In genomic region chr2:164642268-164642667, GRCh38 we compare ENCODE assay signal across 25 cellular contexts. TPM values are rescaled to one million over a fixed set of nuclear protein-coding genes. Genes with fewer than 3 reads are reported as not detected.
"Had no signal": no experiment of that assay in that cellular context is flagged by ENCODE, and none has a peak within 500 bp of the region (broad histone marks: within the 10 kb centered on the region; RNA-seq: fewer than 3 reads in every experiment).

No MANE protein-coding gene starts in this region.

- H3K4me1 ChIP-seq: lower lobe of right lung, neural progenitor cell, parathyroid adenoma, psoas muscle, uterus had no signal

- ATAC-seq: lower lobe of right lung; naive thymus-derived CD8-positive, alpha-beta T cell; psoas muscle; stimulated activated memory B cell treated with anti-CD40 and anti-IgM and Interleukin-4, amounts not matched to agents 10 μg/mL and 1 μg/mL and 100 μg/mL, for 72 hours; stimulated activated naive CD8-positive, alpha-beta T cell treated with anti-CD3 and anti-CD28 coated beads, Interleukin-15, amount 100 ng/mL, for 72 hours had no signal

- H3K27ac ChIP-seq: lower lobe of right lung, neural progenitor cell, neutrophil, parathyroid adenoma, psoas muscle, right lobe of liver, tibial nerve, uterus had no signal

- H3K27me3 ChIP-seq: neural progenitor cell, neutrophil, right lobe of liver, tibial nerve, uterus had no signal

- H3K9me3 ChIP-seq: lower lobe of right lung, neutrophil, psoas muscle, right lobe of liver, tibial nerve, uterus had no signal

- DNase-seq: hippocampal formation; immature natural killer cell; lower lobe of right lung; mammary epithelial cell; mesenchymal stem cell; naive thymus-derived CD8-positive, alpha-beta T cell; nephron progenitor cell; occipital lobe; psoas muscle; right lobe of liver; stimulated activated CD4-positive, alpha-beta T cell treated with anti-CD3 and anti-CD28 coated beads, Interleukin-1b, Interleukin-23, amount 100 ng/mL, for 48 hours; stimulated activated CD4-positive, alpha-beta T cell treated with anti-CD3 and anti-CD28 coated beads, Interleukin-2, amount 100 ng/mL, for 48 hours; stimulated activated CD4-positive, alpha-beta T cell treated with anti-CD3 and anti-CD28 coated beads, Interleukin-4, amount 100 ng/mL, for 4 hours; stimulated activated CD8-positive, alpha-beta memory T cell treated with anti-CD3 and anti-CD28 coated beads, Interleukin-4, amount 100 ng/mL, for 48 hours; stimulated activated naive CD4-positive, alpha-beta T cell treated with Interleukin-2 at 50 U/mL for 16 hours; stimulated activated naive CD8-positive, alpha-beta T cell treated with anti-CD3 and anti-CD28 coated beads, Interleukin-15, amount 100 ng/mL, for 72 hours; substantia nigra; uterus had no signal

- FAIRE-seq: islet of Langerhans had no signal

- H3K4me3 ChIP-seq: lower lobe of right lung, neural progenitor cell, psoas muscle, right lobe of liver, smooth muscle cell, tibial nerve, uterus had no signal

- H3K36me3 ChIP-seq: lower lobe of right lung, neural progenitor cell, neutrophil, right lobe of liver, tibial nerve, uterus had no signal

RNA-seq across cellular contexts. Expression of gene GRB14, which starts 21.0 kb away (rescaled TPM):
- total RNA-seq: naive thymus-derived CD8-positive, alpha-beta T cell had no signal
